In the genomic region with DNA sequence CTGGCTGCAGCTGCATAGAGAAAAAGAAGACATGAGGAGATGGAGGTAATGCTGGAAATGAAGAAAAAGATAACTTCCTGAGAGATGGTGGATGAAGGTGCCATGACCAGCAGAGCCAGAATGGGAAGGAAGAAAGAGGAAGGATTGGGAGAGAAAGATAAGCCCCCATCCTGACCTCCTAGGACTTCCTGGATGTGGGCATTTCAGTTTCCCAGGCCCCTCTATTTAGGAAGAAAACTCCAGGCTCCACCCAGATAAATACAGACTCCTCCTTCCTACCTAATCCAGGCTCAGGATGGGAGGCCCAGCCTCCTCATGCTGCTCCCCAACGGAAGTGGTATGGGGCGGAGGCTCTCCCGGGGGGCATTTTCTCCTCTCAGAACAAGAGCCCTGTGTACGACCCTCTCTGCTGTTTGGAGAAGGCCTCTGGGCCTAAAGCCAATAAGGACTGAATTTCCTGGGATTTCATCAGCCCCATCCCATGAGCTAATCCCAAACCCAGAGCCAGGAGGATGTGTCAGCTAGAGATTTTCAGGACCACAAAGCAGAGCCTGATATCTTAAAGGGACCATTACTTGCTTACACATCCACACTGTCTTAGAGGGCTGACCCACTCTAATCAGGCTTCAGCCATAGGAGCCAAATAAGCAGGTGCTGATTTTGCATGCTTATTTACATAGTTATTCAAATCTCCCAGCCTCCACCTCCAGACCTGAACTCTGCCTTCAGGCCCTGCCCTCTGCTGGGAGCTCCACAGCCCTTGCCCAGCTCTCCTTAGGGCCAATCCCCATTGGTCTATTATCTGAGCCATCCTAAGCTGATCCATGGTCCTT, we compare ENCODE assay signal across 7 cellular contexts. TPM values are rescaled to one million over a fixed set of nuclear protein-coding genes. Genes with fewer than 3 reads are reported as not detected.
A peak's percentile ranks its signal among the peaks of the same experiment; 100 is the strongest.
DNase-seq lines count a peak whose midpoint lies in the region; ATAC-seq and TF ChIP-seq lines count a peak whose summit lies in the region.

No MANE protein-coding gene starts in this region.

- H3K9me2 ChIP-seq in hepatocyte (replicated peaks; ENCODE audit: insufficient read depth): no peaks in the 10 kb centered on the region

- TF ChIP-seq EP300 in stomach (IDR thresholded peaks at IDR 0.05): no peak

- peak overlapping the region; percentile 82 for H3K4me2 ChIP-seq in hepatocyte

- H3K27me3 ChIP-seq in hepatocyte (no peaks in the 10 kb centered on the region), stomach (no peaks in the 10 kb centered on the region)

- peaks cover 9% of the 10 kb centered on the region for H3K36me3 Mint-ChIP-seq in activated naive CD8-positive, alpha-beta T cell treated with anti-CD3 and anti-CD28 coated beads, Interleukin-2, amount 10 ng/mL, durations not matched to agents 7 days and 5 days

- ATAC-seq in activated naive CD8-positive, alpha-beta T cell treated with anti-CD3 and anti-CD28 coated beads, Interleukin-2, amount 10 ng/mL, durations not matched to agents 7 days and 5 days (ENCODE audit: low read depth): no peak
- ATAC-seq in GM19467 (IDR thresholded peaks at IDR 0.05; ENCODE audit: unreplicated experiment) (no peak), HG03442 (IDR thresholded peaks at IDR 0.05; ENCODE audit: unreplicated experiment) (no peak)

- DNase-seq in NCI-H1092 treated with DMSO at 0.1 percent for 48 hours (lab: John Stamatoyannopoulos, UW): peak; percentile 44
- no peak for DNase-seq in activated naive CD8-positive, alpha-beta T cell treated with anti-CD3 and anti-CD28 coated beads, Interleukin-2, amount 10 ng/mL, durations not matched to agents 7 days and 5 days
- DNase-seq in hepatocyte (ENCODE audit: low spot score): peak; percentile 76
- no peak for DNase-seq in stomach

- intact Hi-C loops in stomach (cut with DNase I; ENCODE audit: low total_unique reads): no loop called here

- no peak for TF ChIP-seq POLR2A in stomach (IDR thresholded peaks at IDR 0.05)

- H3K27ac ChIP-seq in hepatocyte (peak overlapping the region; percentile 87), stomach (peak overlapping the region; percentile 42 to 98 (median 93))

- H3K27ac Mint-ChIP-seq in activated naive CD8-positive, alpha-beta T cell treated with anti-CD3 and anti-CD28 coated beads, Interleukin-2, amount 10 ng/mL, durations not matched to agents 7 days and 5 days: peak overlapping the region; percentile 50

- H3K79me2 ChIP-seq in hepatocyte: peaks cover 33% of the 10 kb centered on the region

- no peak overlapping the region for H3K4me3 ChIP-seq in GM12875 (ENCODE audit: low read depth, low read length)
- H3K4me3 ChIP-seq in hepatocyte: no peak overlapping the region
- H3K4me3 ChIP-seq in stomach: peak overlapping the region in 1 of 4 donors; percentile 32

- H3K4me3 Mint-ChIP-seq in activated naive CD8-positive, alpha-beta T cell treated with anti-CD3 and anti-CD28 coated beads, Interleukin-2, amount 10 ng/mL, durations not matched to agents 7 days and 5 days: no peak overlapping the region

- H3K9me3 Mint-ChIP-seq in activated naive CD8-positive, alpha-beta T cell treated with anti-CD3 and anti-CD28 coated beads, Interleukin-2, amount 10 ng/mL, durations not matched to agents 7 days and 5 days: no peaks in the 10 kb centered on the region

- 37% methylated on average over 4 of the region's 4 CpGs for WGBS in hepatocyte (ENCODE audit: low lambda C conversion rate, missing lambda C conversion rate)
- 0 to 59% (median 45%) methylated on average over 1 to 4 of the region's 4 CpGs for WGBS in stomach, 5 donors

- no peaks in the 10 kb centered on the region for H4K20me1 ChIP-seq in hepatocyte (ENCODE audit: insufficient read depth, poor library complexity, severe bottlenecking)

- H3K4me1 Mint-ChIP-seq in activated naive CD8-positive, alpha-beta T cell treated with anti-CD3 and anti-CD28 coated beads, Interleukin-2, amount 10 ng/mL, durations not matched to agents 7 days and 5 days: peaks cover 33% of the 10 kb centered on the region

- no peaks in the 10 kb centered on the region for H3K27me3 Mint-ChIP-seq in activated naive CD8-positive, alpha-beta T cell treated with anti-CD3 and anti-CD28 coated beads, Interleukin-2, amount 10 ng/mL, durations not matched to agents 7 days and 5 days

- 0 out of 2 replicates have a peak, but pooled peaks have one; percentile 21 for TF ChIP-seq CTCF in GM12875 (IDR thresholded peaks at IDR 0.05; ENCODE audit: borderline replicate concordance, insufficient read depth, low read depth, low read length)
- TF ChIP-seq CTCF in hepatocyte (IDR thresholded peaks at IDR 0.05; ENCODE audit: poor library complexity): no peak
- peak in 1 of 7 experiments; percentile 19 for TF ChIP-seq CTCF in stomach (IDR thresholded peaks at IDR 0.05)

- no peak overlapping the region for H2AFZ ChIP-seq in hepatocyte

- H3K4me1 ChIP-seq in hepatocyte (ENCODE audit: insufficient read depth) (peaks cover 25% of the 10 kb centered on the region), stomach (peaks cover 49 to 64% (median 54%) of the 10 kb centered on the region in 4 donors)

- POLR2A ChIA-PET in activated naive CD8-positive, alpha-beta T cell treated with anti-CD3 and anti-CD28 coated beads, Interleukin-2, amount 10 ng/mL, durations not matched to agents 7 days and 5 days (lab: Charles Lee): interaction anchor here (0.8 to 1.4 kb wide), 3 partner anchors 16 to 49 kb away, joined by 3 read pairs; no protein-coding TSS in a partner anchor

- H3K9me3 ChIP-seq in hepatocyte (ENCODE audit: low read depth) (no peaks in the 10 kb centered on the region), stomach (no peaks in the 10 kb centered on the region)

- H3K36me3 ChIP-seq in hepatocyte (replicated peaks; ENCODE audit: insufficient read depth, low read depth) (no peaks in the 10 kb centered on the region), stomach (no peaks in the 10 kb centered on the region)

RNA-seq across cellular contexts. Expression of a gene that starts 5.1 kb away (rescaled TPM):
- total RNA-seq in activated naive CD8-positive, alpha-beta T cell treated with anti-CD3 and anti-CD28 coated beads, Interleukin-2, amount 10 ng/mL, durations not matched to agents 7 days and 5 days: 100 to 1,000 TPM; 151 to 155 TPM
- total RNA-seq in hepatocyte: 36.5 and 46.9 TPM in 2 replicates
- polyA plus RNA-seq in hepatocyte: 27.1 and 30.1 TPM in 2 replicates
- 100 to 1,000 TPM in 3 of 5 donors, 10 to 100 TPM in 2; 34.8 to 376 (median 180) TPM for total RNA-seq in stomach
- polyA plus RNA-seq in stomach: 10 to 100 TPM; 20.4 to 27.6 (median 24.7) TPM

RNA-seq across cellular contexts. Expression of a gene that starts 37.3 kb away (rescaled TPM):
- total RNA-seq in activated naive CD8-positive, alpha-beta T cell treated with anti-CD3 and anti-CD28 coated beads, Interleukin-2, amount 10 ng/mL, durations not matched to agents 7 days and 5 days: 100 to 1,000 TPM; 204 to 205 TPM
- 393 and 416 TPM in 2 replicates for total RNA-seq in hepatocyte
- polyA plus RNA-seq in hepatocyte: 326 and 360 TPM in 2 replicates
- 100 to 1,000 TPM in 4 of 5 donors, 10 to 100 TPM in 1; 67.1 to 354 (median 216) TPM for total RNA-seq in stomach
- polyA plus RNA-seq in stomach: 100 to 1,000 TPM; 223 to 309 (median 242) TPM

RNA-seq across cellular contexts. Expression of a gene that starts 42.0 kb away (rescaled TPM):
- under 1 TPM in 1 of 2 experiments, not detected in 1; 0.26 TPM for total RNA-seq in activated naive CD8-positive, alpha-beta T cell treated with anti-CD3 and anti-CD28 coated beads, Interleukin-2, amount 10 ng/mL, durations not matched to agents 7 days and 5 days
- 0.83 TPM in 1 of 2 replicates, not detected in the other for total RNA-seq in hepatocyte
- polyA plus RNA-seq in hepatocyte: not detected in 2 replicates
- 10 to 100 TPM in 1 of 5 donors, not detected in 4; 50.4 TPM for total RNA-seq in stomach
- polyA plus RNA-seq in stomach: not detected

RNA-seq across cellular contexts. Expression of a gene that starts 49.2 kb away (rescaled TPM):
- 10 to 100 TPM; 91.6 to 94.5 TPM for total RNA-seq in activated naive CD8-positive, alpha-beta T cell treated with anti-CD3 and anti-CD28 coated beads, Interleukin-2, amount 10 ng/mL, durations not matched to agents 7 days and 5 days
- 33.2 and 40.3 TPM in 2 replicates for total RNA-seq in hepatocyte
- polyA plus RNA-seq in hepatocyte: 15.7 and 28.0 TPM in 2 replicates
- total RNA-seq in stomach: 100 to 1,000 TPM in 2 of 5 donors, 10 to 100 TPM in 3; 49.2 to 126 (median 78.4) TPM
- 10 to 100 TPM in 1 of 3 donors, 1 to 10 TPM in 2; 4.9 to 26.1 (median 9.3) TPM for polyA plus RNA-seq in stomach

Comparison
In these comparisons a context has a peak if more than half of its experiments do, and no peak if none do; other contexts are left out.
1. DNase-seq: peak in NCI-H1092 treated with DMSO at 0.1 percent for 48 hours (single experiment) and hepatocyte (single experiment); none in activated naive CD8-positive, alpha-beta T cell treated with anti-CD3 and anti-CD28 coated beads, Interleukin-2, amount 10 ng/mL, durations not matched to agents 7 days and 5 days (single experiment) and stomach (single experiment).